Comparison of ENCODE assay signal across 8 cellular contexts in genomic region chr21:46459356-46460112, GRCh38. TPM values are rescaled to one million over a fixed set of nuclear protein-coding genes. Genes with fewer than 3 reads are reported as not detected.
DNase-seq lines count a peak whose midpoint lies in the region; ATAC-seq and TF ChIP-seq lines count a peak whose summit lies in the region.

No MANE protein-coding gene starts in this region.

- ATAC-seq in CD4-positive, CD25-positive, alpha-beta regulatory T cell (ENCODE audit: low read depth in 2 of 2): no peak
- no peak for ATAC-seq in activated T-helper 17 cell treated with anti-CD3 and anti-CD28 coated beads, Interleukin-2, amount 50 U/mL, for 72 hours (replicated peaks)
- no peak for ATAC-seq in GM21528 (IDR thresholded peaks at IDR 0.05; ENCODE audit: low FRiP score, unreplicated experiment)

- H3K4me1 ChIP-seq in CD4-positive, CD25-positive, alpha-beta regulatory T cell (ENCODE audit: control insufficient read depth, insufficient read depth, low read length, poor library complexity, severe bottlenecking): peaks cover 35% of the 10 kb centered on the region
- H3K4me1 ChIP-seq in osteoblast (ENCODE audit: insufficient read depth, low read length): peaks cover 29% of the 10 kb centered on the region

- H3K27ac ChIP-seq in CD4-positive, CD25-positive, alpha-beta regulatory T cell (ENCODE audit: insufficient read depth, low read length, poor library complexity, severe bottlenecking): peak overlapping the region; percentile 75
- peak overlapping the region; percentile 54 for H3K27ac ChIP-seq in osteoblast (ENCODE audit: low read depth, low read length)

- H2AFZ ChIP-seq in osteoblast (ENCODE audit: low read length): peak overlapping the region; percentile 79

- TF ChIP-seq CTCF in osteoblast (IDR thresholded peaks at IDR 0.05; ENCODE audit: extremely low read depth, low read depth, low read length): no peak

- no peaks in the 10 kb centered on the region for H3K27me3 ChIP-seq in CD4-positive, CD25-positive, alpha-beta regulatory T cell (ENCODE audit: control insufficient read depth, insufficient read depth, low read length)
- no peaks in the 10 kb centered on the region for H3K27me3 ChIP-seq in MG63
- no peaks in the 10 kb centered on the region for H3K27me3 ChIP-seq in osteoblast (ENCODE audit: insufficient read depth, low read length)

- H3K4me1 Mint-ChIP-seq in CD4-positive, CD25-positive, alpha-beta regulatory T cell: peaks cover 21 to 67% (median 40%) of the 10 kb centered on the region in 4 donors
- H3K4me1 Mint-ChIP-seq in activated T-helper 17 cell treated with anti-CD3 and anti-CD28 coated beads, Interleukin-2, amount 50 U/mL, for 72 hours: peaks cover 14% of the 10 kb centered on the region

- peaks cover 6% of the 10 kb centered on the region for H4K20me1 ChIP-seq in osteoblast (ENCODE audit: insufficient read depth, low read length)

- H3K4me2 ChIP-seq in osteoblast (ENCODE audit: insufficient read depth, low read length): peak overlapping the region; percentile 90

- peaks cover 76% of the 10 kb centered on the region for H3K79me2 ChIP-seq in osteoblast (ENCODE audit: insufficient read depth, low read length)

- no peaks in the 10 kb centered on the region for H3K9me3 Mint-ChIP-seq in CD4-positive, CD25-positive, alpha-beta regulatory T cell
- no peaks in the 10 kb centered on the region for H3K9me3 Mint-ChIP-seq in activated T-helper 17 cell treated with anti-CD3 and anti-CD28 coated beads, Interleukin-2, amount 50 U/mL, for 72 hours

- H3K36me3 ChIP-seq in CD4-positive, CD25-positive, alpha-beta regulatory T cell (ENCODE audit: control insufficient read depth, insufficient read depth, low read length): peaks cover 22% of the 10 kb centered on the region
- peaks cover 24% of the 10 kb centered on the region for H3K36me3 ChIP-seq in MG63
- H3K36me3 ChIP-seq in osteoblast (ENCODE audit: insufficient read depth, low read length): peaks cover 2% of the 10 kb centered on the region

- no peaks in the 10 kb centered on the region for H3K27me3 Mint-ChIP-seq in CD4-positive, CD25-positive, alpha-beta regulatory T cell
- no peaks in the 10 kb centered on the region for H3K27me3 Mint-ChIP-seq in activated T-helper 17 cell treated with anti-CD3 and anti-CD28 coated beads, Interleukin-2, amount 50 U/mL, for 72 hours

- H3K9me3 ChIP-seq in CD4-positive, CD25-positive, alpha-beta regulatory T cell (ENCODE audit: control insufficient read depth in 2 of 2, low read length in 2 of 2): no peaks in the 10 kb centered on the region
- H3K9me3 ChIP-seq in MG63 (no peaks in the 10 kb centered on the region), osteoblast (ENCODE audit: low read depth, low read length) (no peaks in the 10 kb centered on the region)

- peak overlapping the region; percentile 71 to 93 (median 91) for H3K27ac Mint-ChIP-seq in CD4-positive, CD25-positive, alpha-beta regulatory T cell
- H3K27ac Mint-ChIP-seq in activated T-helper 17 cell treated with anti-CD3 and anti-CD28 coated beads, Interleukin-2, amount 50 U/mL, for 72 hours: peak overlapping the region; percentile 85

- peak overlapping the region; percentile 68 for H3K4me3 ChIP-seq in CD4-positive, CD25-positive, alpha-beta regulatory T cell (ENCODE audit: low read depth, low read length)
- H3K4me3 ChIP-seq in MG63: peak overlapping the region; percentile 83
- peak overlapping the region; percentile 84 for H3K4me3 ChIP-seq in osteoblast (ENCODE audit: insufficient read depth, low read length)

- H3K36me3 Mint-ChIP-seq in CD4-positive, CD25-positive, alpha-beta regulatory T cell: peaks cover 3% of the 10 kb centered on the region
- peaks cover 31% of the 10 kb centered on the region for H3K36me3 Mint-ChIP-seq in activated T-helper 17 cell treated with anti-CD3 and anti-CD28 coated beads, Interleukin-2, amount 50 U/mL, for 72 hours (ENCODE audit: low read depth)

- DNase-seq in CD4-positive, CD25-positive, alpha-beta regulatory T cell: peak in 2 of 3 donors; percentile 7 to 17
- DNase-seq in MG63 (peak; percentile 47), head of caudate nucleus (peak in 26 of 42 donors; percentile 28 to 76 (median 46)), osteoblast (ENCODE audit: insufficient read length, low spot score, missing footprints) (peak; percentile 92), middle frontal gyrus (ENCODE audit: extremely low spot score, low spot score) (no peak), DMS153 treated with DMSO at 0.1 percent for 48 hours (lab: John Stamatoyannopoulos, UW; ENCODE audit: unreplicated experiment) (no peak)

- peak overlapping the region; percentile 91 to 98 (median 96) for H3K4me3 Mint-ChIP-seq in CD4-positive, CD25-positive, alpha-beta regulatory T cell
- H3K4me3 Mint-ChIP-seq in activated T-helper 17 cell treated with anti-CD3 and anti-CD28 coated beads, Interleukin-2, amount 50 U/mL, for 72 hours: peak overlapping the region; percentile 86

- intact Hi-C loops in head of caudate nucleus (cut with DNase I): no loop called here

RNA-seq across cellular contexts. Expression of gene DIP2A, which starts 0.8 kb away (rescaled TPM):
- total RNA-seq in CD4-positive, CD25-positive, alpha-beta regulatory T cell: 125 TPM
- 10 to 100 TPM; 12.6 to 24.8 (median 16.6) TPM for polyA plus RNA-seq in CD4-positive, CD25-positive, alpha-beta regulatory T cell
- 15.9 and 32.1 TPM in 2 replicates for total RNA-seq in MG63 (2014; rRNA removed; shearing (Covaris generic); ENCODE audit: low replicate concordance)
- 10 to 100 TPM; 43.6 to 49.3 TPM for total RNA-seq in activated T-helper 17 cell treated with anti-CD3 and anti-CD28 coated beads, Interleukin-2, amount 50 U/mL, for 72 hours
- total RNA-seq in osteoblast: 22.8 and 27.4 TPM in 2 replicates

Comparison
In these comparisons a context has a peak if more than half of its experiments do, and no peak if none do; other contexts are left out.
1. DNase-seq: peak in CD4-positive, CD25-positive, alpha-beta regulatory T cell (2 of 3), MG63 (single experiment), head of caudate nucleus (26 of 42) and osteoblast (single experiment); none in middle frontal gyrus (single experiment) and DMS153 treated with DMSO at 0.1 percent for 48 hours (single experiment).
2. Peak in every context shown above with its lines, with median percentiles within 50 percentile points of each other: H3K4me3 ChIP-seq.